In genomic region chr15:60369696-60370095, GRCh38 we compare ENCODE assay signal across 16 cellular contexts. TPM values are rescaled to one million over a fixed set of nuclear protein-coding genes. Genes with fewer than 3 reads are reported as not detected.
DNase-seq lines count a peak whose midpoint lies in the region; ATAC-seq, FAIRE-seq and TF ChIP-seq lines count a peak whose summit lies in the region.
"Had no signal": no experiment of that assay in that cellular context is flagged by ENCODE, and none has a peak within 500 bp of the region (broad histone marks: within the 10 kb centered on the region; RNA-seq: fewer than 3 reads in every experiment).

No MANE protein-coding gene starts in this region.

- H3K4me3 ChIP-seq in heart right ventricle (no peak overlapping the region), right atrium auricular region (no peak overlapping the region), coronary artery (no peak overlapping the region), parathyroid adenoma (ENCODE audit: low read depth, low read length) (no peak overlapping the region), vagina (no peak overlapping the region), HAP-1 (no peak overlapping the region)

- H3K4me1 ChIP-seq in heart right ventricle (peaks cover 3 to 68% (median 55%) of the 10 kb centered on the region in 9 donors), right atrium auricular region (peaks cover 0 to 45% of the 10 kb centered on the region in 2 donors), parathyroid adenoma (peaks cover 16% of the 10 kb centered on the region), vagina (peaks cover 72% of the 10 kb centered on the region), HAP-1 (peaks cover 32% of the 10 kb centered on the region)

- no peak for ATAC-seq in heart right ventricle
- ATAC-seq: stimulated activated naive B cell treated with anti-CD40 and anti-IgM and Interleukin-4, amounts not matched to agents 10 μg/mL and 1 μg/mL and 100 μg/mL, for 72 hours had no signal

- intact Hi-C loops in heart right ventricle (cut with DNase I) = loop anchor here in 2 of 10 donors (2.0 kb wide), 2 partner anchors 23 to 27 kb away; partner anchors contain the start of gene ANXA2 (in 1 of the 2)
- intact Hi-C loops in vagina (cut with DNase I) = no loop called here

- no peak for TF ChIP-seq POLR2A in vagina (IDR thresholded peaks at IDR 0.05)

- peaks cover 0 to 74% (median 0%) of the 10 kb centered on the region in 9 donors for H3K36me3 ChIP-seq in heart right ventricle
- peaks cover 4% of the 10 kb centered on the region for H3K36me3 ChIP-seq in right atrium auricular region
- H3K36me3 ChIP-seq in parathyroid adenoma (ENCODE audit: control insufficient read depth, insufficient read depth, low read length) = no peaks in the 10 kb centered on the region
- peaks cover 0 to 7% of the 10 kb centered on the region in 2 donors for H3K36me3 ChIP-seq in vagina
- peaks cover 61% of the 10 kb centered on the region for H3K36me3 ChIP-seq in HAP-1 (replicated peaks)

- H3K9me3 ChIP-seq in heart right ventricle = no peaks in the 10 kb centered on the region
- H3K9me3 ChIP-seq in right atrium auricular region = no peaks in the 10 kb centered on the region
- no peaks in the 10 kb centered on the region for H3K9me3 ChIP-seq in parathyroid adenoma (ENCODE audit: control insufficient read depth, low read length)
- H3K9me3 ChIP-seq in vagina = no peaks in the 10 kb centered on the region
- no peaks in the 10 kb centered on the region for H3K9me3 ChIP-seq in HAP-1

- H3K9ac ChIP-seq in parathyroid adenoma = no peak overlapping the region

- no peak overlapping the region for H2AFZ ChIP-seq in parathyroid adenoma

- no peak for FAIRE-seq in RCC 7860 (lab: Jason Lieb, UNC)
- FAIRE-seq: G401.6 had no signal

- in situ Hi-C loops in HAP-1 (cut with MboI; ENCODE audit: low sequenced_read_pairs) = no loop called here

- no peaks in the 10 kb centered on the region for H3K79me2 ChIP-seq in parathyroid adenoma

- 85 to 90% methylated on average over 5 of the region's 5 CpGs for WGBS in heart right ventricle, 2 donors

- DNase-seq in heart right ventricle (no peak), right atrium auricular region (ENCODE audit: low spot score) (no peak), coronary artery (ENCODE audit: low spot score) (no peak), vagina (ENCODE audit: extremely low spot score in 2 of 2) (no peak), HAP-1 (ENCODE audit: low spot score in 2 of 2) (no peak), NCI-H1105 treated with DMSO at 0.1 percent for 48 hours (lab: John Stamatoyannopoulos, UW) (no peak), RCC 7860 (ENCODE audit: low spot score) (no peak)
- DNase-seq: activated CD4-positive, alpha-beta T cell treated with anti-CD3 and anti-CD28 coated beads, Interleukin-2, amount 10 ng/mL, durations not matched to agents 24 days and 14 days; GOT3; NCI-H1436; NCI-H446; stimulated activated CD4-positive, alpha-beta T cell treated with anti-CD3 and anti-CD28 coated beads, Interleukin-4, amount 100 ng/mL, for 24 hours; stimulated activated naive B cell treated with anti-CD40 and anti-IgM and Interleukin-4, amounts not matched to agents 10 μg/mL and 1 μg/mL and 100 μg/mL, for 72 hours; T-helper 2 cell had no signal

- no peak for TF ChIP-seq CTCF in heart right ventricle (IDR thresholded peaks at IDR 0.05)
- no peak for TF ChIP-seq CTCF in right atrium auricular region (IDR thresholded peaks at IDR 0.05)
- no peak for TF ChIP-seq CTCF in coronary artery (IDR thresholded peaks at IDR 0.05)
- TF ChIP-seq CTCF in parathyroid adenoma (IDR thresholded peaks at IDR 0.05) = no peak
- TF ChIP-seq CTCF in vagina (IDR thresholded peaks at IDR 0.05) = no peak

- H3K4me2 ChIP-seq in parathyroid adenoma (ENCODE audit: low read length) = no peak overlapping the region

- H3K27ac ChIP-seq in heart right ventricle = peak overlapping the region in 9 of 10 donors; percentile 58 to 95 (median 80)
- peak overlapping the region in 1 of 2 donors; percentile 79 for H3K27ac ChIP-seq in right atrium auricular region
- H3K27ac ChIP-seq in coronary artery = peak overlapping the region; percentile 24 to 90
- peak overlapping the region; percentile 71 for H3K27ac ChIP-seq in parathyroid adenoma
- peak overlapping the region; percentile 85 for H3K27ac ChIP-seq in vagina

- H3K27me3 ChIP-seq in heart right ventricle = no peaks in the 10 kb centered on the region
- no peaks in the 10 kb centered on the region for H3K27me3 ChIP-seq in right atrium auricular region
- no peaks in the 10 kb centered on the region for H3K27me3 ChIP-seq in parathyroid adenoma (ENCODE audit: control insufficient read depth, insufficient read depth, low read length)
- no peaks in the 10 kb centered on the region for H3K27me3 ChIP-seq in vagina
- no peaks in the 10 kb centered on the region for H3K27me3 ChIP-seq in HAP-1 (ENCODE audit: low read depth)

RNA-seq across cellular contexts. Expression of gene ANXA2, which starts 28.1 kb away (rescaled TPM):
- total RNA-seq in heart right ventricle (100 to 1,000 TPM in 9 of 10 donors, 10 to 100 TPM in 1; 98.7 to 341 (median 123) TPM), right atrium auricular region (100 to 1,000 TPM; 214 to 388 TPM), vagina (1,230 TPM)
- 100 to 1,000 TPM; 166 to 539 TPM for polyA plus RNA-seq in heart right ventricle
